Comparison of ENCODE assay signal across 1 cellular context in genomic region chr2:231004930-231005329, GRCh38.
A peak's percentile ranks its signal among the peaks of the same experiment; 100 is the strongest.
TF ChIP-seq lines count a peak whose summit lies in the region.
"Not testable (repeated sequence)": the region's sequence is repeated elsewhere in the genome, so short reads cannot be mapped to it uniquely, and the experiment has no call there.

No MANE protein-coding gene starts in this region.

TF ChIP-seq in HepG2, 621 proteins besides CTCF, POLR2A, EP300 and RAD21:
- TF ChIP-seq RAD51 (IDR thresholded peaks at IDR 0.05; ENCODE audit: borderline replicate concordance): 0 out of 2 replicates have a peak, but pooled peaks have one; percentile 23
- peak; percentile 82; the same call in 1 of the 2 replicates for TF ChIP-seq SOX6 (IDR thresholded peaks at IDR 0.05)
- not testable (repeated sequence) for TF ChIP-seq SOX6 (CRISPR knock-in tag; IDR thresholded peaks at IDR 0.05); NONO (CRISPR knock-in tag; conservative IDR thresholded peaks at IDR 0.05); CREB1 (CRISPR knock-in tag; IDR thresholded peaks at IDR 0.05); ATF7 (CRISPR knock-in tag; IDR thresholded peaks at IDR 0.05); FOXA1 (CRISPR knock-in tag; IDR thresholded peaks at IDR 0.05)
- TF ChIP-seq NONO (IDR thresholded peaks at IDR 0.05): 0 out of 2 replicates have a peak, but pooled peaks have one; percentile 75
- TF ChIP-seq ZBTB37 (CRISPR knock-in tag; IDR thresholded peaks at IDR 0.05): 0 out of 2 replicates have a peak, but pooled peaks have one; percentile 57
- TF ChIP-seq TRIM22 (IDR thresholded peaks at IDR 0.05): 0 out of 2 replicates have a peak, but pooled peaks have one; percentile 68
- peak; percentile 95 for TF ChIP-seq CREB1 (IDR thresholded peaks at IDR 0.05)
- TF ChIP-seq ATF7 (IDR thresholded peaks at IDR 0.05): 0 out of 2 replicates have a peak, but pooled peaks have one; percentile 11
- TF ChIP-seq FOXA1 (IDR thresholded peaks at IDR 0.05): 0 out of 2 replicates have a peak, but pooled peaks have one; percentile 7
- TF ChIP-seq IKZF1 (IDR thresholded peaks at IDR 0.05): 0 out of 2 replicates have a peak, but pooled peaks have one; percentile 45
- TF ChIP-seq FOXK2 (IDR thresholded peaks at IDR 0.05): peak; percentile 47; the same call in 1 of the 2 replicates
